Comparison of ENCODE assay signal across 8 cellular contexts in the genomic region with DNA sequence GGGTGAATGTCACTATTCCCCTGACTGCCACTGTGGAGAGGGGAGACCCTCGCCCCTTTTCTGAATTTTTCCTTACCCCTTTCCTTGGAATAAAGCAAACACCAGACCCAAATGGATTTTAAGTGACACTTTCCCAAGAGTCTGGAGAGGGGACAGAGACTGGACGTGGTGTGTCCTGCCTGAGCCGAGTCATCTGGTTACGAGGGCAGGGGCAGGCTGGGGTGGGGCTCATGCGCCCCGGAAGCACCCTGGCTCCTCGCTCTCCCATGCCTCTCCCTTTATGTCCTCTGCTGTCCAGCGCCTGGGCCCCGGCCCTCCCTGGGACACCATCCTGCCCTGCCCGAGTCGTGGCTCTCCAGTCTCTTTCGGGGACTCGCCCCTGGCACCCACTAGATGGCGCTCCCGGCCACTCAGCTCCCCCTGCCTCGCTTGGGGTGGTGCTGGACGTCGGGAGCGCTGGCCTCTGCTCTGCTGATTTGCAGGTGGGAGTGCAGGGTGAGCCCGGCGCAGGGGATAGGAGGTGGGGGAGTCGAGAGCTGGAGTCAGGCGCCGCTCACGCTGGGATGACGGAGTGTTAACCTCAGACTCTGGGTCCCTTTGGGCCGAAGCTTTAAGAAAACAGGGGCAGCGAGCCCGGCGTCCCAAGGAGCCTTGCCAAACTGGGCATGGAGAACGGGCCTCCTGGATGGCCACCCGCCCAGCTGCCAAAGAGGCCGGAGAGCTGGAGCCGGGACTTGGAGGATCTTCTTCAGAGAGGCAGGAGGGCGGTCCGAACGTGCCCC.
A peak's percentile ranks its signal among the peaks of the same experiment; 100 is the strongest.
DNase-seq lines count a peak whose midpoint lies in the region; ATAC-seq and TF ChIP-seq lines count a peak whose summit lies in the region.

No MANE protein-coding gene starts in this region.

- no peaks in the 10 kb centered on the region for H3K9me3 ChIP-seq in CD4-positive, alpha-beta T cell (ENCODE audit: control insufficient read depth, low read length)

- peaks cover 22% of the 10 kb centered on the region for H3K27me3 Mint-ChIP-seq in CD4-positive, alpha-beta T cell
- peaks cover 23% of the 10 kb centered on the region for H3K27me3 Mint-ChIP-seq in activated CD4-positive, alpha-beta T cell treated with anti-CD3 and anti-CD28 coated beads, Interleukin-2, amount 10 ng/mL, durations not matched to agents 7 days and 5 days

- intact Hi-C loops in CD4-positive, alpha-beta T cell (cut with DNase I, micrococcal nuclease): no loop called here

- DNase-seq in CD4-positive, alpha-beta T cell: peak; percentile 53 to 77 (median 62)
- DNase-seq in HEK293T (ENCODE audit: extremely low spot score) (peak; percentile 86), NCI-H510A treated with DMSO at 0.1 percent for 48 hours (lab: John Stamatoyannopoulos, UW) (peak; percentile 16), coronary artery (ENCODE audit: low spot score) (peak; percentile 90), left lobe of liver (ENCODE audit: low spot score) (peak; percentile 80)
- DNase-seq in activated CD4-positive, alpha-beta T cell treated with anti-CD3 and anti-CD28 coated beads, Interleukin-2, amount 10 ng/mL, durations not matched to agents 7 days and 5 days: peak; percentile 73
- peak; percentile 73 for DNase-seq in stimulated activated CD4-positive, alpha-beta T cell treated with anti-CD3 and anti-CD28 coated beads, Interleukin-1b, Interleukin-23, amount 100 ng/mL, for 48 hours

- H3K4me1 Mint-ChIP-seq in CD4-positive, alpha-beta T cell (ENCODE audit: low read depth): peaks cover 19% of the 10 kb centered on the region
- H3K4me1 Mint-ChIP-seq in activated CD4-positive, alpha-beta T cell treated with anti-CD3 and anti-CD28 coated beads, Interleukin-2, amount 10 ng/mL, durations not matched to agents 7 days and 5 days: peaks cover 16% of the 10 kb centered on the region

- CTCF ChIA-PET in CD4-positive, alpha-beta T cell (lab: Charles Lee): interaction anchor here (0.5 to 1.7 kb wide), 7 partner anchors 10 to 795 kb away, joined by 3 to 8 read pairs (median 3); a partner anchor contains a TSS
- CTCF ChIA-PET in HEK293T (lab: Yijun Ruan, JAX): interaction anchor here (0.6 to 3.5 kb wide), 22 partner anchors 9 to 204 kb away, joined by 3 to 18 read pairs (median 4); no protein-coding TSS in a partner anchor
- CTCF ChIA-PET in activated CD4-positive, alpha-beta T cell treated with anti-CD3 and anti-CD28 coated beads, Interleukin-2, amount 10 ng/mL, durations not matched to agents 7 days and 5 days (lab: Charles Lee): interaction anchor here (0.5 to 2.2 kb wide), 28 partner anchors 9 to 509 kb away, joined by 3 to 8 read pairs (median 3); no protein-coding TSS in a partner anchor

- H3K4me3 Mint-ChIP-seq in CD4-positive, alpha-beta T cell: peak overlapping the region; percentile 89
- peak overlapping the region; percentile 51 for H3K4me3 Mint-ChIP-seq in activated CD4-positive, alpha-beta T cell treated with anti-CD3 and anti-CD28 coated beads, Interleukin-2, amount 10 ng/mL, durations not matched to agents 7 days and 5 days

- TF ChIP-seq CTCF in CD4-positive, alpha-beta T cell (IDR thresholded peaks at IDR 0.05): peak; percentile 62
- TF ChIP-seq CTCF in coronary artery (IDR thresholded peaks at IDR 0.05): peak; percentile 84

- POLR2A ChIA-PET in CD4-positive, alpha-beta T cell (lab: Charles Lee): no interaction called here
- POLR2A ChIA-PET in HEK293T (lab: Yijun Ruan, JAX): interaction anchor here (0.7 to 1.3 kb wide), 6 partner anchors 9 to 131 kb away, joined by 3 to 4 read pairs (median 3); a partner anchor contains a TSS
- POLR2A ChIA-PET in activated CD4-positive, alpha-beta T cell treated with anti-CD3 and anti-CD28 coated beads, Interleukin-2, amount 10 ng/mL, durations not matched to agents 7 days and 5 days (lab: Charles Lee): no interaction called here

- H3K9me3 Mint-ChIP-seq in CD4-positive, alpha-beta T cell: no peaks in the 10 kb centered on the region
- peaks cover 2% of the 10 kb centered on the region for H3K9me3 Mint-ChIP-seq in activated CD4-positive, alpha-beta T cell treated with anti-CD3 and anti-CD28 coated beads, Interleukin-2, amount 10 ng/mL, durations not matched to agents 7 days and 5 days

- H3K27me3 ChIP-seq in CD4-positive, alpha-beta T cell (ENCODE audit: control insufficient read depth, insufficient read depth, low read length): peaks cover 13% of the 10 kb centered on the region

- peak overlapping the region; percentile 62 for H3K4me3 ChIP-seq in coronary artery

- no peak overlapping the region for H3K27ac ChIP-seq in CD4-positive, alpha-beta T cell (ENCODE audit: low read depth, low read length)
- H3K27ac ChIP-seq in coronary artery: peak overlapping the region; percentile 46 to 89

- ATAC-seq in CD4-positive, alpha-beta T cell (ENCODE audit: poor library complexity): peak; percentile 69
- ATAC-seq in left lobe of liver (peak; percentile 93), GM21515 (IDR thresholded peaks at IDR 0.05; ENCODE audit: unreplicated experiment) (no peak)

- no peaks in the 10 kb centered on the region for H3K36me3 Mint-ChIP-seq in CD4-positive, alpha-beta T cell (ENCODE audit: low read depth)
- H3K36me3 Mint-ChIP-seq in activated CD4-positive, alpha-beta T cell treated with anti-CD3 and anti-CD28 coated beads, Interleukin-2, amount 10 ng/mL, durations not matched to agents 7 days and 5 days (ENCODE audit: low read depth): no peaks in the 10 kb centered on the region

- H3K27ac Mint-ChIP-seq in CD4-positive, alpha-beta T cell: no peak overlapping the region
- H3K27ac Mint-ChIP-seq in activated CD4-positive, alpha-beta T cell treated with anti-CD3 and anti-CD28 coated beads, Interleukin-2, amount 10 ng/mL, durations not matched to agents 7 days and 5 days: no peak overlapping the region

TF ChIP-seq in HEK293T, 16 proteins besides CTCF, POLR2A, EP300 and RAD21:
- TF ChIP-seq FOXM1 (IDR thresholded peaks at IDR 0.05; ENCODE audit: borderline replicate concordance) (no peak), L3MBTL2 (conservative IDR thresholded peaks at IDR 0.05) (peak; percentile 40; the same call in 1 of the 2 replicates)

Comparison
In these comparisons a context has a peak if more than half of its experiments do, and no peak if none do; other contexts are left out.
1. DNase-seq: peak in every context shown above with its lines; median percentile 90 in coronary artery; 86 in HEK293T; 80 in left lobe of liver; 73 in activated CD4-positive, alpha-beta T cell treated with anti-CD3 and anti-CD28 coated beads, Interleukin-2, amount 10 ng/mL, durations not matched to agents 7 days and 5 days; 73 in stimulated activated CD4-positive, alpha-beta T cell treated with anti-CD3 and anti-CD28 coated beads, Interleukin-1b, Interleukin-23, amount 100 ng/mL, for 48 hours; 62 in CD4-positive, alpha-beta T cell; 16 in NCI-H510A treated with DMSO at 0.1 percent for 48 hours.